Comparison of ENCODE assay signal across 8 cellular contexts in genomic region chr2:173354073-173354600, GRCh38. TPM values are rescaled to one million over a fixed set of nuclear protein-coding genes. Genes with fewer than 3 reads are reported as not detected.
DNase-seq lines count a peak whose midpoint lies in the region; ATAC-seq, FAIRE-seq and TF ChIP-seq lines count a peak whose summit lies in the region.

No MANE protein-coding gene starts in this region.

- TF ChIP-seq CTCF in bronchial epithelial cell (IDR thresholded peaks at IDR 0.05; ENCODE audit: insufficient read depth, low read length, severe bottlenecking) = no peak

- no peaks in the 10 kb centered on the region for H3K27me3 ChIP-seq in bronchial epithelial cell (ENCODE audit: control insufficient read depth, insufficient read depth, low read length)
- peaks cover 3% of the 10 kb centered on the region in 2 donors for H3K27me3 ChIP-seq in mucosa of rectum (ENCODE audit: control insufficient read depth in 2 of 2, insufficient read depth in 2 of 2, low read length in 2 of 2)

- FAIRE-seq in bronchial epithelial cell (lab: Jason Lieb, UNC) = no peak

- no peaks in the 10 kb centered on the region for H3K9me3 ChIP-seq in mucosa of rectum (ENCODE audit: control insufficient read depth in 2 of 2, low read length in 2 of 2)

- ATAC-seq in HG02610 (IDR thresholded peaks at IDR 0.05; ENCODE audit: unreplicated experiment) = peak; percentile 51

- CTCF ChIA-PET in activated naive CD4-positive, alpha-beta T cell treated with anti-CD3 and anti-CD28 coated beads, Interleukin-2, amount 10 ng/mL, durations not matched to agents 7 days and 5 days (lab: Charles Lee) = interaction anchor here (1.0 to 1.1 kb wide), 2 partner anchors 49 to 115 kb away, joined by 3 to 4 read pairs; no protein-coding TSS in a partner anchor

- H3K4me1 Mint-ChIP-seq in activated naive CD4-positive, alpha-beta T cell treated with anti-CD3 and anti-CD28 coated beads, Interleukin-2, amount 10 ng/mL, durations not matched to agents 7 days and 5 days = peaks cover 59% of the 10 kb centered on the region

- H3K27ac Mint-ChIP-seq in activated naive CD4-positive, alpha-beta T cell treated with anti-CD3 and anti-CD28 coated beads, Interleukin-2, amount 10 ng/mL, durations not matched to agents 7 days and 5 days = peak overlapping the region; percentile 98

- peaks cover 8 to 9% of the 10 kb centered on the region in 2 donors for H3K4me1 ChIP-seq in mucosa of rectum (ENCODE audit: control insufficient read depth in 2 of 2, insufficient read depth in 2 of 2, low read length in 2 of 2)

- H3K36me3 ChIP-seq in bronchial epithelial cell (ENCODE audit: control insufficient read depth, insufficient read depth, low read length) = no peaks in the 10 kb centered on the region
- no peaks in the 10 kb centered on the region for H3K36me3 ChIP-seq in mucosa of rectum (ENCODE audit: control insufficient read depth in 2 of 2, insufficient read depth in 2 of 2, low read length in 2 of 2)

- H3K36me3 Mint-ChIP-seq in activated naive CD4-positive, alpha-beta T cell treated with anti-CD3 and anti-CD28 coated beads, Interleukin-2, amount 10 ng/mL, durations not matched to agents 7 days and 5 days = peaks cover 25% of the 10 kb centered on the region

- peak overlapping the region; percentile 70 to 72 for H3K9ac ChIP-seq in mucosa of rectum (ENCODE audit: low read depth in 1 of 2, low read length in 2 of 2)

- peak; percentile 78 for DNase-seq in activated naive CD4-positive, alpha-beta T cell treated with anti-CD3 and anti-CD28 coated beads, Interleukin-2, amount 10 ng/mL, durations not matched to agents 7 days and 5 days
- no peak for DNase-seq in activated naive CD4-positive, alpha-beta T cell treated with anti-CD3 and anti-CD28 coated beads, Interleukin-2, amount 50 U/mL, for 16 hours
- DNase-seq in NCI-H510A treated with DMSO at 0.1 percent for 48 hours (lab: John Stamatoyannopoulos, UW) (peak; percentile 82), bronchial epithelial cell (ENCODE audit: low read depth) (peak; percentile 15), putamen (ENCODE audit: low spot score) (no peak)
- DNase-seq in effector CD8-positive, alpha-beta T cell (lab: John Stamatoyannopoulos, UW) = no peak

- peak overlapping the region; percentile 89 for H3K4me3 Mint-ChIP-seq in activated naive CD4-positive, alpha-beta T cell treated with anti-CD3 and anti-CD28 coated beads, Interleukin-2, amount 10 ng/mL, durations not matched to agents 7 days and 5 days

- H3K4me3 ChIP-seq in bronchial epithelial cell (ENCODE audit: low read depth, low read length) = peak overlapping the region; percentile 61
- peak overlapping the region; percentile 74 to 78 for H3K4me3 ChIP-seq in mucosa of rectum (ENCODE audit: low read length in 2 of 2)

- peaks cover 18% of the 10 kb centered on the region for H3K27me3 Mint-ChIP-seq in activated naive CD4-positive, alpha-beta T cell treated with anti-CD3 and anti-CD28 coated beads, Interleukin-2, amount 10 ng/mL, durations not matched to agents 7 days and 5 days

- H3K27ac ChIP-seq in mucosa of rectum (ENCODE audit: low read depth in 2 of 2, low read length in 2 of 2) = peak overlapping the region; percentile 71 to 76

- H3K9me3 Mint-ChIP-seq in activated naive CD4-positive, alpha-beta T cell treated with anti-CD3 and anti-CD28 coated beads, Interleukin-2, amount 10 ng/mL, durations not matched to agents 7 days and 5 days = no peaks in the 10 kb centered on the region

RNA-seq across cellular contexts. Expression of gene CDCA7, which starts 0.5 kb away (rescaled TPM):
- total RNA-seq in bronchial epithelial cell = 1.4 and 2.4 TPM in 2 replicates

Comparison
In these comparisons a context has a peak if more than half of its experiments do, and no peak if none do; other contexts are left out.
1. DNase-seq: peak in activated naive CD4-positive, alpha-beta T cell treated with anti-CD3 and anti-CD28 coated beads, Interleukin-2, amount 10 ng/mL, durations not matched to agents 7 days and 5 days (single experiment), NCI-H510A treated with DMSO at 0.1 percent for 48 hours (single experiment) and bronchial epithelial cell (single experiment); none in activated naive CD4-positive, alpha-beta T cell treated with anti-CD3 and anti-CD28 coated beads, Interleukin-2, amount 50 U/mL, for 16 hours (single experiment), putamen (single experiment) and effector CD8-positive, alpha-beta T cell (single experiment).